In the genomic region with DNA sequence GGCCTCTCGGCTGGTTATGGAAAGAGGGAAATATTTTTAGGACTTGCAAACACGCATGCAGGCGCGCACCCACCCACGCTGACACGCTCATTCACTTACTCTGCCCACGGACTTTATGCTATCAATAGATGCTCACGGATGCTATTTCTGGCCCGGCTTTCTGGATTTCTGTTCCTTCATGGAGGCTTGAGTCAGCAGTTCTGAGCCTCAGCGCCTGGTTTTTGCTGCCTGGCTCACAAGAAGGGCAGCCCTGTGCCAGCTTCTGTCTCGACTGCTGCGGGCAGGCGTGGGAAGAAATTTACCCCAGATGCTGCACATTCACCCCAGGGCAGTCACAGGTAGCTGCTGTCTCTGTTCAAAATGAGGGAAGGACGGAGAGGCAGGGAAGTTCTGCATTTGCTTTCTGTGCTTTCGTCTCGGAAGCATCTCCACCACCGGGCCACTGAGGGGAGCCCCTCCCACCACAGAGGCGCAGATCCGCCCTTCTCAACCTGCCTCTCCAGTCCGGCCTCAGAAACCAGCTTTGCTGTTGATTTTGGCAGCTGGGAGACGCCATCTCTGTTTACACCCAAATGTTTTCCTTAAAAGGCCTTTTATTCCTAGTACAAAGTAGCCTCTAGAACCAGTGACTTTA, we compare ENCODE assay signal across 10 cellular contexts.
DNase-seq lines count a peak whose midpoint lies in the region; ATAC-seq, FAIRE-seq and TF ChIP-seq lines count a peak whose summit lies in the region.
"Had no signal": no experiment of that assay in that cellular context is flagged by ENCODE, and none has a peak within 500 bp of the region (broad histone marks: within the 10 kb centered on the region; RNA-seq: fewer than 3 reads in every experiment).

No MANE protein-coding gene starts in this region.

- no peaks in the 10 kb centered on the region for H3K9me3 ChIP-seq in H1 (ENCODE audit: insufficient read depth in 2 of 2, low read depth in 1 of 2, low read length in 1 of 2)
- H3K9me3 ChIP-seq: body of pancreas had no signal

- peak; percentile 38 to 49 for TF ChIP-seq RAD21 in H1 (IDR thresholded peaks at IDR 0.05 in 1 of 2, conservative IDR thresholded peaks at IDR 0.05 in 1 of 2; ENCODE audit: low read depth in 2 of 2, low read length in 2 of 2)

- H3K18ac ChIP-seq in H1 (ENCODE audit: extremely low read depth, low read length) (no peak overlapping the region; the same call in 1 of the 2 replicates), mesendoderm (ENCODE audit: low read length) (peak overlapping the region; percentile 39)

- H3K23me2 ChIP-seq in H1 (ENCODE audit: low read depth, low read length), result no peaks in the 10 kb centered on the region

- H3K4ac ChIP-seq in H1 (replicated peaks; ENCODE audit: insufficient read length, low read depth, low read length) (no peak overlapping the region), mesendoderm (ENCODE audit: low read depth, low read length) (no peak overlapping the region)

- H3K56ac ChIP-seq in H1 (replicated peaks; ENCODE audit: insufficient read length, low read depth, low read length), result no peak overlapping the region
- H3K56ac ChIP-seq in mesendoderm (ENCODE audit: low read length), result no peak overlapping the region

- H3K36me3 ChIP-seq in H1 (ENCODE audit: control insufficient read depth in 2 of 4, insufficient read depth in 4 of 4, low read length in 3 of 4) (no peaks in the 10 kb centered on the region; a peak in 1 of 8 replicates), mesendoderm (ENCODE audit: control insufficient read depth, insufficient read depth, low read length) (no peaks in the 10 kb centered on the region)

- CTCF ChIA-PET in H1 (lab: Charles Lee; ENCODE audit: partially characterized antibody), result interaction anchor here (0.8 to 8.4 kb wide), 8 partner anchors 8 to 58 kb away, joined by 3 to 65 read pairs (median 5); no protein-coding TSS in a partner anchor

- WGBS in H1 (ENCODE audit: extremely low coverage in 1 of 2, insufficient coverage in 1 of 2, insufficient read length in 1 of 2, insufficient replicate concordance in 2 of 2, low coverage in 1 of 2, low lambda C conversion rate in 2 of 2, missing lambda C conversion rate in 1 of 2), 2 experiments, result 63% methylated on average over 21 of the region's 21 CpGs; no CpG with 5 or more reads in 1 of the 2 experiments
- no CpG with 5 or more reads among the region's 21 CpGs for WGBS in mesendoderm (ENCODE audit: extremely low coverage, insufficient coverage, low lambda C conversion rate)

- H3K27ac ChIP-seq in H1 (ENCODE audit: low read depth, low read length), result no peak overlapping the region
- H3K27ac ChIP-seq in mesendoderm (ENCODE audit: low read depth, low read length), result no peak overlapping the region
- H3K27ac ChIP-seq: body of pancreas had no signal

- H4K8ac ChIP-seq in H1 (ENCODE audit: extremely low read depth, insufficient read depth, low read length) (peak overlapping the region; percentile 62; the same call in 1 of the 2 replicates), mesendoderm (ENCODE audit: low read depth, low read length) (no peak overlapping the region)

- peak; percentile 32 for DNase-seq in NCI-H2196 (lab: John Stamatoyannopoulos, UW; ENCODE audit: unreplicated experiment)
- no peak for DNase-seq in NCI-H2196 treated with DMSO at 0.1 percent for 48 hours (lab: John Stamatoyannopoulos, UW; ENCODE audit: unreplicated experiment)
- DNase-seq in H1 (ENCODE audit: low read depth in 1 of 2, low spot score in 2 of 2), result no peak
- peak; percentile 72 for DNase-seq in mesendoderm
- no peak for DNase-seq in type B pancreatic cell (ENCODE audit: extremely low spot score, unreplicated experiment)
- DNase-seq in central memory CD4-positive, alpha-beta T cell, result no peak
- DNase-seq: body of pancreas had no signal

- no peak for TF ChIP-seq EP300 in H1 (IDR thresholded peaks at IDR 0.05; ENCODE audit: borderline replicate concordance in 1 of 2, low read depth in 2 of 2, low read length in 2 of 2)

- H3K23ac ChIP-seq in H1 (ENCODE audit: insufficient read length) (no peak overlapping the region), mesendoderm (ENCODE audit: low read length) (no peak overlapping the region)

- peak overlapping the region; percentile 74 for H3K27ac Mint-ChIP-seq in type B pancreatic cell
- H3K27ac Mint-ChIP-seq: CD14-positive monocyte had no signal

- H3K79me2 ChIP-seq in H1 (ENCODE audit: control insufficient read depth in 1 of 2, insufficient read depth in 2 of 2, low read length in 2 of 2) (0 out of 4 replicates have a peak, but pooled peaks cover 0 to 4% of the 10 kb centered on the region in 2 experiments), mesendoderm (ENCODE audit: control insufficient read depth, insufficient read depth, low read length) (no peaks in the 10 kb centered on the region)

- ATAC-seq in GM21825 (IDR thresholded peaks at IDR 0.05; ENCODE audit: unreplicated experiment), result no peak
- no peak for ATAC-seq in GM19455 (IDR thresholded peaks at IDR 0.05; ENCODE audit: unreplicated experiment)
- ATAC-seq: body of pancreas had no signal

- H3K4me2 ChIP-seq in H1 (ENCODE audit: insufficient read depth in 1 of 2, low read depth in 2 of 2, low read length in 2 of 2), result no peak overlapping the region; a peak in 1 of 4 replicates
- H3K4me2 ChIP-seq in mesendoderm (ENCODE audit: low read length), result no peak overlapping the region

- H3K9ac ChIP-seq in H1 (replicated peaks in 1 of 4; ENCODE audit: extremely low read depth in 1 of 4, low read depth in 3 of 4, low read length in 3 of 4), result 0 out of 7 replicates have a peak overlapping the region, but pooled peaks of 1 of the 4 experiments have one; percentile 23
- H3K9ac ChIP-seq in mesendoderm (ENCODE audit: low read length), result no peak overlapping the region

- no peak overlapping the region for H4K91ac ChIP-seq in H1 (replicated peaks; ENCODE audit: insufficient read length, low read length)

- no peak overlapping the region for H2BK20ac ChIP-seq in H1 (ENCODE audit: low read length)

- H3K27me3 ChIP-seq in H1 (replicated peaks in 1 of 4; ENCODE audit: control insufficient read depth in 3 of 4, extremely low read depth in 1 of 4, insufficient read depth in 3 of 4, low read length in 3 of 4), result no peaks in the 10 kb centered on the region
- no peaks in the 10 kb centered on the region for H3K27me3 ChIP-seq in mesendoderm (ENCODE audit: insufficient read depth, low read length, poor library complexity)
- H3K27me3 ChIP-seq: body of pancreas had no signal

- no peak overlapping the region for H3K14ac ChIP-seq in H1 (ENCODE audit: insufficient read length)

- H3K36me3 Mint-ChIP-seq in type B pancreatic cell, result peaks cover 8% of the 10 kb centered on the region
- H3K36me3 Mint-ChIP-seq: CD14-positive monocyte had no signal

- H2AK5ac ChIP-seq in H1 (ENCODE audit: low read depth, low read length) (no peak overlapping the region), mesendoderm (ENCODE audit: low read length) (no peak overlapping the region)

- TF ChIP-seq POLR2A in H1 (IDR thresholded peaks at IDR 0.05; ENCODE audit: control extremely low read depth in 1 of 2, low read depth in 2 of 2, low read length in 2 of 2), result no peak

- H2BK5ac ChIP-seq in H1 (ENCODE audit: low read depth, low read length) (no peak overlapping the region), mesendoderm (ENCODE audit: low read length) (no peak overlapping the region)

- no peak overlapping the region for H2AFZ ChIP-seq in H1 (ENCODE audit: low read length)

- no peaks in the 10 kb centered on the region for H3K27me3 Mint-ChIP-seq in type B pancreatic cell

- peaks cover 0 to 17% (median 13%) of the 10 kb centered on the region in 4 experiments; a peak in 6 of 7 replicates for H3K4me1 ChIP-seq in H1 (replicated peaks in 1 of 4; ENCODE audit: control insufficient read depth in 3 of 4, insufficient read depth in 4 of 4, low read length in 3 of 4)
- no peaks in the 10 kb centered on the region for H3K4me1 ChIP-seq in mesendoderm (ENCODE audit: control insufficient read depth, low read depth, low read length)
- H3K4me1 ChIP-seq: body of pancreas had no signal

- POLR2A ChIA-PET in H1 (lab: Charles Lee; ENCODE audit: partially characterized antibody), result interaction anchor here (1.6 to 2.2 kb wide), 3 partner anchors 8 to 13 kb away, joined by 5 to 10 read pairs (median 5); no protein-coding TSS in a partner anchor

- TF ChIP-seq CTCF in H1 (IDR thresholded peaks at IDR 0.05; ENCODE audit: control extremely low read depth in 1 of 3, insufficient read depth in 1 of 3, low read depth in 1 of 3, low read length in 3 of 3), result peak in 2 of 3 experiments; percentile 21 to 23; a peak in 2 of 4 replicates
- TF ChIP-seq CTCF in type B pancreatic cell (conservative IDR thresholded peaks at IDR 0.05), result no peak

- H4K5ac ChIP-seq in H1 (ENCODE audit: insufficient read length, low read depth, low read length) (no peak overlapping the region), mesendoderm (ENCODE audit: low read length) (no peak overlapping the region)

- H3K4me3 ChIP-seq in H1 (ENCODE audit: extremely low read depth in 1 of 4, insufficient read depth in 2 of 4, low read depth in 3 of 4, low read length in 4 of 4) (no peak overlapping the region), mesendoderm (ENCODE audit: low read length) (no peak overlapping the region)
- H3K4me3 ChIP-seq: body of pancreas had no signal

- H3K4me1 Mint-ChIP-seq in type B pancreatic cell (ENCODE audit: unreplicated experiment), result peaks cover 73% of the 10 kb centered on the region

- H3K79me1 ChIP-seq in H1 (ENCODE audit: low read depth, low read length) (no peaks in the 10 kb centered on the region; the same call in 1 of the 2 replicates), mesendoderm (ENCODE audit: low read length) (no peaks in the 10 kb centered on the region)

- H3K9me3 Mint-ChIP-seq in type B pancreatic cell, result no peaks in the 10 kb centered on the region
- H3K9me3 Mint-ChIP-seq: CD14-positive monocyte had no signal

- H2BK12ac ChIP-seq in H1 (ENCODE audit: low read depth, low read length), result 0 out of 2 replicates have a peak overlapping the region, but pooled peaks have one; percentile 11

- peak; percentile 89 for FAIRE-seq in H1 (lab: Jason Lieb, UNC)

- no peak overlapping the region for H3K4me3 Mint-ChIP-seq in type B pancreatic cell

- H2BK120ac ChIP-seq in H1 (replicated peaks; ENCODE audit: low read depth, low read length) (no peak overlapping the region), mesendoderm (ENCODE audit: low read depth, low read length) (no peak overlapping the region)

- peaks cover 2 to 7% of the 10 kb centered on the region in 2 experiments for H4K20me1 ChIP-seq in H1 (replicated peaks in 1 of 2; ENCODE audit: control insufficient read depth in 1 of 2, insufficient read depth in 2 of 2, low read length in 2 of 2)

- H2BK15ac ChIP-seq in H1 (ENCODE audit: low read length) (no peak overlapping the region), mesendoderm (replicated peaks; ENCODE audit: low read depth) (no peak overlapping the region)

TF ChIP-seq in H1, 55 proteins besides CTCF, POLR2A, EP300 and RAD21 (continues in another document):
- 0 out of 2 replicates have a peak, but pooled peaks have one; percentile 6 for TF ChIP-seq BACH1 (IDR thresholded peaks at IDR 0.05; ENCODE audit: low read length)
- TF ChIP-seq, protein P1, sequence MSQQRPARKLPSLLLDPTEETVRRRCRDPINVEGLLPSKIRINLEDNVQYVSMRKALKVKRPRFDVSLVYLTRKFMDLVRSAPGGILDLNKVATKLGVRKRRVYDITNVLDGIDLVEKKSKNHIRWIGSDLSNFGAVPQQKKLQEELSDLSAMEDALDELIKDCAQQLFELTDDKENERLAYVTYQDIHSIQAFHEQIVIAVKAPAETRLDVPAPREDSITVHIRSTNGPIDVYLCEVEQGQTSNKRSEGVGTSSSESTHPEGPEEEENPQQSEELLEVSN (IDR thresholded peaks at IDR 0.05), result no peak

Comparison
In these comparisons a context has a peak if more than half of its experiments do, and no peak if none do; other contexts are left out.
1. DNase-seq: peak in NCI-H2196 (single experiment) and mesendoderm (single experiment); none in NCI-H2196 treated with DMSO at 0.1 percent for 48 hours (single experiment), H1 (0 of 2), type B pancreatic cell (single experiment) and central memory CD4-positive, alpha-beta T cell (single experiment).